In the genomic region with DNA sequence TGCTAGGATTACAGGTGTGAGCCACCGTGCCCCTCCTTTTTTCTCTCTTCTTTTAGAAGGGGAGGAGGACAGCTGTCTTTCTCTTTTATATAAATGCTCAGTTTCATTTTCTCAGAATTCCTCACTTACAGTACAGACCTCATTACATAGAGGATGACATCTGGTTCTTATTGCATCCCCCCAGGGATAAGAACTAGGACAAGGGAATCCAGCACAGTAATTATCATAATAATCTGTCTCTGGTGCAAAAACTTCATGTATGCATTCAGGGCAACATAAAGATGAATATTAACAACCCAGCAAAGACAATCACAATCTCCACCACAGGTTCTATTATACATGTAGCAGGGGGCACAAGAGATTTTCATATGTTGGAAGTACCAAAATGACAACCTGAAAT, we compare ENCODE assay signal across 36 cellular contexts. TPM values are rescaled to one million over a fixed set of nuclear protein-coding genes. Genes with fewer than 3 reads are reported as not detected.
"Had no signal": no experiment of that assay in that cellular context is flagged by ENCODE, and none has a peak within 500 bp of the region (broad histone marks: within the 10 kb centered on the region; RNA-seq: fewer than 3 reads in every experiment).

No MANE protein-coding gene starts in this region.

- H3K27ac ChIP-seq: adrenal gland, body of pancreas, breast epithelium, cardiac muscle cell, colonic mucosa, foreskin keratinocyte, gastrocnemius medialis, heart left ventricle had no signal

- H3K4me1 ChIP-seq: adrenal gland, body of pancreas, breast epithelium, colonic mucosa, foreskin keratinocyte, gastrocnemius medialis, heart left ventricle had no signal

- DNase-seq: activated CD4-positive, alpha-beta memory T cell treated with anti-CD3 and anti-CD28 coated beads for 36 hours; activated CD4-positive, alpha-beta T cell treated with anti-CD3 and anti-CD28 coated beads for 36 hours; activated CD4-positive, alpha-beta T cell treated with anti-CD3 and anti-CD28 coated beads, Interleukin-2, amount 10 ng/mL, durations not matched to agents 24 days and 14 days; activated CD4-positive, CD25-positive, alpha-beta regulatory T cell; activated CD4-positive, CD25-positive, alpha-beta regulatory T cell treated with anti-CD3 and anti-CD28 coated beads, Interleukin-2, amount 50 U/mL, for 72 hours; activated CD8-positive, alpha-beta memory T cell treated with anti-CD3 and anti-CD28 coated beads, Interleukin-2, amount 10 ng/mL, durations not matched to agents 7 days and 5 days; activated CD8-positive, alpha-beta memory T cell treated with anti-CD3 and anti-CD28 coated beads, Interleukin-2, amount 50 U/mL, for 4 hours; activated CD8-positive, alpha-beta T cell treated with anti-CD3 and anti-CD28 coated beads, Interleukin-2, amount 10 ng/mL, durations not matched to agents 7 days and 5 days; activated effector memory CD4-positive, alpha-beta T cell treated with anti-CD3 and anti-CD28 coated beads, Interleukin-2, amount 50 U/mL, for 16 hours; activated naive CD4-positive, alpha-beta T cell treated with anti-CD3 and anti-CD28 coated beads for 36 hours; activated naive CD8-positive, alpha-beta T cell treated with anti-CD3 and anti-CD28 coated beads for 36 hours; activated naive CD8-positive, alpha-beta T cell treated with anti-CD3 and anti-CD28 coated beads, Interleukin-2, amount 50 U/mL, for 24 hours; activated T-cell treated with anti-CD3 and anti-CD28 coated beads, Interleukin-2, amount 50 U/mL, for 1 hour; activated T-cell treated with anti-CD3 and anti-CD28 coated beads, Interleukin-2, amount 50 U/mL, for 48 hours; adrenal gland; amygdala; aorta; body of pancreas; central memory CD4-positive, alpha-beta T cell; cerebellar nuclear complex; colonic mucosa; effector CD8-positive, alpha-beta T cell; endodermal cell; foreskin keratinocyte; gastrocnemius medialis; glutamatergic neuron; heart left ventricle; T-helper 2 cell had no signal

- H3K27me3 ChIP-seq: adrenal gland, body of pancreas, breast epithelium, cardiac muscle cell, colonic mucosa, gastrocnemius medialis, heart left ventricle had no signal

- H3K36me3 ChIP-seq: adrenal gland, breast epithelium, cardiac muscle cell, colonic mucosa, gastrocnemius medialis, heart left ventricle had no signal

- H3K4me3 ChIP-seq: adrenal gland, body of pancreas, breast epithelium, cardiac muscle cell, colonic mucosa, gastrocnemius medialis, heart left ventricle had no signal

- H3K9me3 ChIP-seq: adrenal gland, body of pancreas, breast epithelium, colonic mucosa, gastrocnemius medialis, heart left ventricle had no signal

RNA-seq across cellular contexts. Expression of a gene that starts 5.1 kb away (rescaled TPM):
- total RNA-seq: activated CD4-positive, alpha-beta memory T cell treated with anti-CD3 and anti-CD28 coated beads for 36 hours; activated CD4-positive, alpha-beta T cell treated with anti-CD3 and anti-CD28 coated beads for 36 hours; activated CD4-positive, alpha-beta T cell treated with anti-CD3 and anti-CD28 coated beads, Interleukin-2, amount 10 ng/mL, durations not matched to agents 24 days and 14 days; activated CD8-positive, alpha-beta memory T cell treated with anti-CD3 and anti-CD28 coated beads for 36 hours; activated CD8-positive, alpha-beta memory T cell treated with anti-CD3 and anti-CD28 coated beads, Interleukin-2, amount 10 ng/mL, durations not matched to agents 7 days and 5 days; activated CD8-positive, alpha-beta T cell treated with anti-CD3 and anti-CD28 coated beads, Interleukin-2, amount 10 ng/mL, durations not matched to agents 7 days and 5 days; activated naive CD4-positive, alpha-beta T cell treated with anti-CD3 and anti-CD28 coated beads for 36 hours; activated naive CD8-positive, alpha-beta T cell treated with anti-CD3 and anti-CD28 coated beads for 36 hours; activated T-helper 1 cell treated with anti-CD3 and anti-CD28 coated beads, Interleukin-12 subunit alpha, Interleukin-12 subunit beta, Interleukin-2, Interleukin-4 antibody, amounts not matched to agents 30 ng/mL and 10 ng/mL and 1 ng/mL, durations not matched to agents 14 hours and 24 hours and 36 hours; activated T-helper 2 cell treated with anti-CD3 and anti-CD28 coated beads, Interferon-gamma antibody, Interleukin-2, Interleukin-4, amounts not matched to agents 10 μg/mL and 5 μg/mL and 100 μg/mL, durations not matched to agents 14 hours and 24 hours and 36 hours; adrenal gland; aorta; body of pancreas; breast epithelium; cardiac muscle cell; colonic mucosa; dermis microvascular lymphatic vessel endothelial cell; endodermal cell; epithelial cell of proximal tubule; esophagus mucosa; foreskin keratinocyte; gastrocnemius medialis; heart left ventricle had no signal
- polyA plus RNA-seq: adrenal gland, aorta, cardiac muscle cell, foreskin keratinocyte, heart left ventricle had no signal
